11 cellular contexts compared by ENCODE assay signal in the genomic region with DNA sequence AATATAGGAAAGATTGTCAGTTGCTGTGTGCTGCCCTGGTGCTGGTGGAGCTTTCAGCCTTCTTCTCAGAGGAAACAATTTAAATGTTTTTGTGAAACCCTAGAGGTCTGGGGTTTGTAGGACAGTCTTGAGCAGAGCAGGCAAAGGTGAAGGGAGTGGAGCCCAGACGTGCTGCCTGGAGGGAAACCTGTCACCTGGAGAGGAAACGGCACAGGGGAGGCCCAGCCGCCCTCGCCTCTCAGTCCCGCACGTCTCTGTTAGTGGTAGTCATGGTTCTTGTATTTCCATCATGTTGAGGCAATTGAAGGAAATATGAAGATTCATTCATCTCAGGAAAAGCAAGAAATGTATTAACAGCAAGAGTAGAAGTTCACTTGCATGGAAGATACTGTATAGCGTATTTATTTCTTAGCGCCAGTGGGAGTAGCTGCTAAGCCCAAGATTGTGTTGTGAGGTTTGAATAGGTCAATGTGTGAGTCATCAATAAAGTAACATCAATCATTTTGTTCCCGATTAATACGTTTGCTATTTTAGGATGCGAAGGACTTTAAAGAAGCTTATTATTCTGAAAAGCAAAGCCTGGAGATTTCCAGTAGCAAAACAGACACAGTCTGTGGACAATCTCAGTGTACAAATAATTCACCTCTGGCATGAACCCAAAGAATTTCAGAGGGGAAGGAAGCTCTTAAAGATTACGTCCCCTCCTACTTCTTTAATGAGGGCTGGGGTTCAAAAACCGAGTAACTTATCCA.
A peak's percentile ranks its signal among the peaks of the same experiment; 100 is the strongest.
DNase-seq lines count a peak whose midpoint lies in the region; ATAC-seq, FAIRE-seq and TF ChIP-seq lines count a peak whose summit lies in the region.
"Had no signal": no experiment of that assay in that cellular context is flagged by ENCODE, and none has a peak within 500 bp of the region (broad histone marks: within the 10 kb centered on the region; RNA-seq: fewer than 3 reads in every experiment).

No MANE protein-coding gene starts in this region.

- ATAC-seq in T-helper 17 cell: no peak

- no peaks in the 10 kb centered on the region for H3K27me3 Mint-ChIP-seq in T-helper 17 cell

- no peak for TF ChIP-seq CTCF in endothelial cell of umbilical vein (IDR thresholded peaks at IDR 0.05; ENCODE audit: extremely low read depth in 1 of 2, insufficient read depth in 1 of 2, low read depth in 1 of 2, low read length in 2 of 2)

- TF ChIP-seq POLR2A in endothelial cell of umbilical vein (IDR thresholded peaks at IDR 0.05; ENCODE audit: low read depth, low read length): no peak

- H3K79me2 ChIP-seq in endothelial cell of umbilical vein (ENCODE audit: control insufficient read depth, insufficient read depth, low read length): peaks cover 92% of the 10 kb centered on the region

- peaks cover 8% of the 10 kb centered on the region for H3K36me3 Mint-ChIP-seq in T-helper 17 cell (ENCODE audit: low read depth)

- peaks cover 91% of the 10 kb centered on the region for H3K4me1 ChIP-seq in endothelial cell of umbilical vein (ENCODE audit: control insufficient read depth, extremely low read depth, insufficient read depth, low read length)

- no peak overlapping the region for H3K9ac ChIP-seq in endothelial cell of umbilical vein (replicated peaks; ENCODE audit: extremely low read depth, insufficient read depth, low read length)

- peaks cover 4% of the 10 kb centered on the region for H4K20me1 ChIP-seq in endothelial cell of umbilical vein (replicated peaks; ENCODE audit: control insufficient read depth, extremely low read depth, insufficient read depth, low read length)

- H3K9me3 ChIP-seq in T-helper 17 cell (ENCODE audit: control insufficient read depth, low read length, poor library complexity, severe bottlenecking) (no peaks in the 10 kb centered on the region), endothelial cell of umbilical vein (replicated peaks; ENCODE audit: control insufficient read depth, insufficient read depth, low read length) (no peaks in the 10 kb centered on the region)

- peak overlapping the region; percentile 99 for H3K4me3 Mint-ChIP-seq in T-helper 17 cell

- H3K4me3 ChIP-seq in endothelial cell of umbilical vein (replicated peaks in 1 of 3; ENCODE audit: insufficient read depth in 1 of 3, low read depth in 1 of 3, low read length in 3 of 3): no peak overlapping the region

- no TSS peak for BruUV-seq in endothelial cell of umbilical vein (replicated peaks; lab: Mats Ljungman, UMichigan)

- H2AFZ ChIP-seq in endothelial cell of umbilical vein (ENCODE audit: low read depth, low read length): no peak overlapping the region

- peaks cover 82% of the 10 kb centered on the region for H3K4me1 Mint-ChIP-seq in T-helper 17 cell

- no peaks in the 10 kb centered on the region for H3K27me3 ChIP-seq in endothelial cell of umbilical vein (ENCODE audit: control insufficient read depth in 2 of 2, insufficient read depth in 2 of 2, low read length in 2 of 2)

- H3K9me1 ChIP-seq in endothelial cell of umbilical vein (replicated peaks; ENCODE audit: control insufficient read depth, extremely low read depth, insufficient read depth, low read length): no peaks in the 10 kb centered on the region

- FAIRE-seq in GM19239 (lab: Jason Lieb, UNC) (peak; percentile 61), endothelial cell of umbilical vein (lab: Jason Lieb, UNC) (peak; percentile 72)
- FAIRE-seq: islet of Langerhans had no signal

- dilution Hi-C loops in endothelial cell of umbilical vein (cut with MboI; ENCODE audit: extremely low pct_ligation_motif_present, low sequenced_read_pairs): no loop called here

- CTCF ChIA-PET in endothelial cell of umbilical vein (lab: Charles Lee): interaction anchor here (0.7 to 3.5 kb wide), 15 partner anchors 8 to 185 kb away, joined by 3 to 29 read pairs (median 4); no protein-coding TSS in a partner anchor

- no peak for DNase-seq in GM19239 (ENCODE audit: insufficient read length, low spot score)
- no peak for DNase-seq in T-helper 17 cell
- peak; percentile 71 for DNase-seq in endothelial cell of umbilical vein (ENCODE audit: low read depth, low spot score)
- DNase-seq in stimulated activated CD4-positive, alpha-beta T cell treated with anti-CD3 and anti-CD28 coated beads, Interleukin-4, amount 100 ng/mL, for 1 hour: peak; percentile 36
- DNase-seq in NCI-H128 (lab: John Stamatoyannopoulos, UW; ENCODE audit: unreplicated experiment): no peak
- DNase-seq in substantia nigra (lab: John Stamatoyannopoulos, UW): no peak
- DNase-seq in NCI-H526 (lab: John Stamatoyannopoulos, UW): no peak
- DNase-seq in NCI-H774 (lab: John Stamatoyannopoulos, UW): no peak
- DNase-seq: anterior cingulate cortex, OCI-M1 had no signal

- peak overlapping the region; percentile 46 for H3K4me2 ChIP-seq in endothelial cell of umbilical vein (ENCODE audit: insufficient read depth, low read length)

- intact Hi-C loops in endothelial cell of umbilical vein (cut with micrococcal nuclease): no loop called here

- H3K36me3 ChIP-seq in endothelial cell of umbilical vein (ENCODE audit: control insufficient read depth in 2 of 2, extremely low read depth in 1 of 2, insufficient read depth in 2 of 2, low read length in 2 of 2): no peaks in the 10 kb centered on the region

- POLR2A ChIA-PET in endothelial cell of umbilical vein (lab: Charles Lee): interaction anchor here (0.8 kb wide), 1 partner anchor 11 kb away, joined by 3 read pairs; no protein-coding TSS in a partner anchor

- no peak overlapping the region for H3K27ac ChIP-seq in endothelial cell of umbilical vein (ENCODE audit: insufficient read depth, low read depth, low read length)
- H3K27ac ChIP-seq in substantia nigra (ENCODE audit: low read depth, low read length, poor library complexity, severe bottlenecking): no peak overlapping the region

- peak overlapping the region; percentile 99 for H3K27ac Mint-ChIP-seq in T-helper 17 cell

TF ChIP-seq in endothelial cell of umbilical vein, 7 proteins besides CTCF, POLR2A, EP300 and RAD21:
- peak; percentile 80 for TF ChIP-seq JUN (IDR thresholded peaks at IDR 0.05; ENCODE audit: borderline replicate concordance, insufficient read depth, insufficient read length, low read depth)
- TF ChIP-seq GATA2 (IDR thresholded peaks at IDR 0.05; ENCODE audit: insufficient read depth, insufficient read length, low read depth, low read length): no peak
- TF ChIP-seq FOS (IDR thresholded peaks at IDR 0.05; ENCODE audit: borderline replicate concordance, insufficient read depth, low read length): peak; percentile 13
- no peak for TF ChIP-seq MYC (IDR thresholded peaks at IDR 0.05; ENCODE audit: low read depth, low read length)
- TF ChIP-seq POLR2AphosphoS5 (IDR thresholded peaks at IDR 0.05; ENCODE audit: insufficient read depth, low read depth, low read length): no peak
- no peak for TF ChIP-seq EZH2 (IDR thresholded peaks at IDR 0.05; ENCODE audit: borderline replicate concordance, low read depth, low read length, severe bottlenecking)
- TF ChIP-seq, protein P1, sequence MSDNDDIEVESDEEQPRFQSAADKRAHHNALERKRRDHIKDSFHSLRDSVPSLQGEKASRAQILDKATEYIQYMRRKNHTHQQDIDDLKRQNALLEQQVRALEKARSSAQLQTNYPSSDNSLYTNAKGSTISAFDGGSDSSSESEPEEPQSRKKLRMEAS (IDR thresholded peaks at IDR 0.05; ENCODE audit: insufficient read depth, insufficient read length): no peak
TF ChIP-seq in endothelial cell of umbilical vein: peak in this region for 2.

Comparison
In these comparisons a context has a peak if more than half of its experiments do, and no peak if none do; other contexts are left out.
1. DNase-seq: peak in endothelial cell of umbilical vein (single experiment) and stimulated activated CD4-positive, alpha-beta T cell treated with anti-CD3 and anti-CD28 coated beads, Interleukin-4, amount 100 ng/mL, for 1 hour (single experiment); none in GM19239 (single experiment), T-helper 17 cell (0 of 3), NCI-H128 (single experiment), substantia nigra (0 of 49), NCI-H526 (0 of 2) and NCI-H774 (single experiment).